In the genomic region with DNA sequence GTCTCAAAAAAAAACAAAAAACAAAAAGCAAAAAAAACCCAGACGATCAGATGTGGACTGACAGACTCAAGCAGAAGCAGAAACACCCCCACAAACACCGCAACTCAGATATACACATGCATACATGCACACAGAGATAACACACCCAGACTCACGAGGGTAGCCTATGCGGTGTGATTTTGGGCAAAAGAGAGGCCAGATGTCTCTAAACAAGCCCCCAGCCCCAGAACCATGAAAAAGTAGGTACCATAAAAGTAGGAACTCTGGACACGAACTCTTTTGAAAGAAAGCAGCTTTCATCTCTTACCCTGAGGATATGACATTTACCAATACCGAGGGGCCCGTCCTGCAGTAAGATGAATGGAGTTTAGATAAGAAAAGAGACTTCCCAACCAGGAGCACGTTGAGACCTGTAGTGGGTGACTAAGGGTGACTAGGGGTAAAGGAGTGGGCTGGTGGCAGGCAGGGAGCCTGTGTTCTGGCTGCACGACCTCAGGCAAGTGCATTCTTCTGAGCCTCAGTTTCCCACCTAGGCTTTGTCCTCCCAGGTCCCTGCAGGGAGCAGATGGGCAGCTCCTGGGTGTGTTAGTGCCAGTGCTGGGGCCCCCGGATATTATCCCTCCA, we compare ENCODE assay signal across 12 cellular contexts. TPM values are rescaled to one million over a fixed set of nuclear protein-coding genes. Genes with fewer than 3 reads are reported as not detected.
DNase-seq lines count a peak whose midpoint lies in the region; ATAC-seq and TF ChIP-seq lines count a peak whose summit lies in the region.
"Had no signal": no experiment of that assay in that cellular context is flagged by ENCODE, and none has a peak within 500 bp of the region (broad histone marks: within the 10 kb centered on the region; RNA-seq: fewer than 3 reads in every experiment).

No MANE protein-coding gene starts in this region.

- TF ChIP-seq POLR2A in breast epithelium (IDR thresholded peaks at IDR 0.05): no peak
- TF ChIP-seq POLR2A in tibial nerve (IDR thresholded peaks at IDR 0.05): no peak

- no peak for TF ChIP-seq EP300 in SK-N-SH (IDR thresholded peaks at IDR 0.05; ENCODE audit: borderline replicate concordance in 1 of 2, low read depth in 1 of 2, low read length in 1 of 2)
- TF ChIP-seq EP300 in tibial nerve (IDR thresholded peaks at IDR 0.05): no peak

- POLR2A ChIA-PET in SK-N-SH (lab: Yijun Ruan, JAX): no interaction called here

- H3K36me3 ChIP-seq in SK-N-SH (replicated peaks in 1 of 2; ENCODE audit: control insufficient read depth in 1 of 2, insufficient read depth in 2 of 2, low read length in 1 of 2): no peaks in the 10 kb centered on the region
- no peaks in the 10 kb centered on the region for H3K36me3 ChIP-seq in breast epithelium
- no peaks in the 10 kb centered on the region for H3K36me3 ChIP-seq in tibial nerve
- no peaks in the 10 kb centered on the region for H3K36me3 ChIP-seq in brain microvascular endothelial cell (replicated peaks)
- no peaks in the 10 kb centered on the region for H3K36me3 ChIP-seq in MG63

- no peaks in the 10 kb centered on the region for H3K27me3 ChIP-seq in SK-N-SH (ENCODE audit: insufficient read depth)
- no peaks in the 10 kb centered on the region for H3K27me3 ChIP-seq in breast epithelium
- no peaks in the 10 kb centered on the region for H3K27me3 ChIP-seq in tibial nerve
- no peaks in the 10 kb centered on the region for H3K27me3 ChIP-seq in brain microvascular endothelial cell (replicated peaks)
- no peaks in the 10 kb centered on the region for H3K27me3 ChIP-seq in MG63

- no peak overlapping the region for H3K9ac ChIP-seq in SK-N-SH

- DNase-seq in SK-N-SH: no peak
- DNase-seq in breast epithelium (ENCODE audit: low spot score in 2 of 2): no peak
- peak; percentile 8 for DNase-seq in mucosa of gallbladder (ENCODE audit: low spot score)
- DNase-seq in tibial nerve (ENCODE audit: low spot score in 2 of 2): no peak
- DNase-seq in brain microvascular endothelial cell: no peak
- DNase-seq in MG63: no peak
- DNase-seq: DMS79; NCI-H524 treated with DMSO at 0.1 percent for 48 hours; stimulated activated CD4-positive, alpha-beta T cell treated with anti-CD3 and anti-CD28 coated beads, Interleukin-12 subunit alpha, Interleukin-12 subunit beta, amount 100 ng/mL, for 4 hours had no signal

- H3K27ac ChIP-seq in SK-N-SH (ENCODE audit: low read depth in 2 of 2, low read length in 1 of 2) (peak overlapping the region in 1 of 2 experiments; percentile 38; a peak in 2 of 4 replicates), breast epithelium (peak overlapping the region; percentile 93 to 94), tibial nerve (peak overlapping the region in 3 of 4 donors; percentile 79 to 85 (median 81)), brain microvascular endothelial cell (no peak overlapping the region)
- H3K27ac ChIP-seq: 22Rv1 had no signal

- H3K9me2 ChIP-seq in SK-N-SH: no peaks in the 10 kb centered on the region

- CTCF ChIA-PET in SK-N-SH (lab: Yijun Ruan, JAX): interaction anchor here (1.1 to 2.5 kb wide), 6 partner anchors 10 to 63 kb away, joined by 4 to 10 read pairs (median 4); no protein-coding TSS in a partner anchor

- no peaks in the 10 kb centered on the region for H3K79me2 ChIP-seq in SK-N-SH (ENCODE audit: insufficient read depth)

- ATAC-seq in SK-N-SH treated with all-trans-retinoic acid at 6 μM for 48 hours: no peak
- ATAC-seq in HG02884 (IDR thresholded peaks at IDR 0.05; ENCODE audit: unreplicated experiment): no peak

- H3F3A ChIP-seq in SK-N-SH (replicated peaks; ENCODE audit: insufficient read depth): peaks cover 8% of the 10 kb centered on the region

- TF ChIP-seq CTCF in SK-N-SH (IDR thresholded peaks at IDR 0.05) (no peak), breast epithelium (IDR thresholded peaks at IDR 0.05) (no peak), tibial nerve (IDR thresholded peaks at IDR 0.05) (no peak), brain microvascular endothelial cell (IDR thresholded peaks at IDR 0.05; ENCODE audit: low read depth, low read length, missing control alignments) (no peak)

- in situ Hi-C loops in brain microvascular endothelial cell (cut with HindIII; ENCODE audit: low pct_ligation_motif_present, low sequenced_read_pairs): no loop called here

- H3K9me3 ChIP-seq in SK-N-SH: no peaks in the 10 kb centered on the region
- H3K9me3 ChIP-seq in breast epithelium: no peaks in the 10 kb centered on the region
- no peaks in the 10 kb centered on the region for H3K9me3 ChIP-seq in tibial nerve
- H3K9me3 ChIP-seq in MG63: no peaks in the 10 kb centered on the region

- 59% methylated on average over 9 of the region's 10 CpGs for WGBS in SK-N-SH (ENCODE audit: low lambda C conversion rate)
- WGBS in tibial nerve, 2 donors: 39 to 41% methylated on average over 10 of the region's 10 CpGs

- intact Hi-C loops in breast epithelium (cut with DNase I; ENCODE audit: low total_unique reads): no loop called here

- H3K4me1 ChIP-seq in SK-N-SH (ENCODE audit: control insufficient read depth in 1 of 2, insufficient read depth in 2 of 2, low read depth in 1 of 2, low read length in 1 of 2) (peaks cover 14 to 17% of the 10 kb centered on the region in 2 experiments; a peak in 3 of 4 replicates), breast epithelium (peaks cover 10 to 27% of the 10 kb centered on the region in 2 donors), tibial nerve (peaks cover 0 to 56% (median 32%) of the 10 kb centered on the region in 4 donors)

- no peak overlapping the region for H2AFZ ChIP-seq in SK-N-SH (ENCODE audit: low read depth)

- H4K20me1 ChIP-seq in SK-N-SH (ENCODE audit: insufficient read depth): no peaks in the 10 kb centered on the region

- no peak overlapping the region for H3K4me3 ChIP-seq in SK-N-SH (ENCODE audit: low read depth in 2 of 2, low read length in 1 of 2)
- H3K4me3 ChIP-seq in breast epithelium: peak overlapping the region in 1 of 3 donors; percentile 4
- no peak overlapping the region for H3K4me3 ChIP-seq in tibial nerve
- no peak overlapping the region for H3K4me3 ChIP-seq in brain microvascular endothelial cell (ENCODE audit: low read depth, low read length)
- H3K4me3 ChIP-seq in MG63: no peak overlapping the region

- H3K4me2 ChIP-seq in SK-N-SH: peak overlapping the region; percentile 51; the same call in 1 of the 2 replicates

- TF ChIP-seq RAD21 in SK-N-SH (IDR thresholded peaks at IDR 0.05; ENCODE audit: low read length): no peak

TF ChIP-seq in SK-N-SH, 30 proteins besides CTCF, POLR2A, EP300 and RAD21 (continues in another document):
- TF ChIP-seq, protein P1, sequence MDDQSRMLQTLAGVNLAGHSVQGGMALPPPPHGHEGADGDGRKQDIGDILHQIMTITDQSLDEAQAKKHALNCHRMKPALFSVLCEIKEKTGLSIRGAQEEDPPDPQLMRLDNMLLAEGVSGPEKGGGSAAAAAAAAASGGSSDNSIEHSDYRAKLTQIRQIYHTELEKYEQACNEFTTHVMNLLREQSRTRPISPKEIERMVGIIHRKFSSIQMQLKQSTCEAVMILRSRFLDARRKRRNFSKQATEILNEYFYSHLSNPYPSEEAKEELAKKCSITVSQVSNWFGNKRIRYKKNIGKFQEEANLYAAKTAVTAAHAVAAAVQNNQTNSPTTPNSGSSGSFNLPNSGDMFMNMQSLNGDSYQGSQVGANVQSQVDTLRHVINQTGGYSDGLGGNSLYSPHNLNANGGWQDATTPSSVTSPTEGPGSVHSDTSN (IDR thresholded peaks at IDR 0.05): no peak
- TF ChIP-seq TAF1 (IDR thresholded peaks at IDR 0.05; ENCODE audit: borderline replicate concordance, low read depth, low read length): no peak
- TF ChIP-seq SIN3A (IDR thresholded peaks at IDR 0.05; ENCODE audit: borderline replicate concordance, low read depth, low read length): no peak
- TF ChIP-seq JUND (IDR thresholded peaks at IDR 0.05): no peak

TF ChIP-seq in SK-N-SH treated with all-trans-retinoic acid at 6 μM for 48 hours, 23 proteins besides CTCF, POLR2A, EP300 and RAD21 (continues in another document):
- TF ChIP-seq GLIS3 (CRISPR knock-in tag; IDR thresholded peaks at IDR 0.05) (no peak), ZNF8 (CRISPR knock-in tag; IDR thresholded peaks at IDR 0.05) (no peak), ZC3H10 (CRISPR knock-in tag; IDR thresholded peaks at IDR 0.05) (no peak)
- TF ChIP-seq, protein P2, sequence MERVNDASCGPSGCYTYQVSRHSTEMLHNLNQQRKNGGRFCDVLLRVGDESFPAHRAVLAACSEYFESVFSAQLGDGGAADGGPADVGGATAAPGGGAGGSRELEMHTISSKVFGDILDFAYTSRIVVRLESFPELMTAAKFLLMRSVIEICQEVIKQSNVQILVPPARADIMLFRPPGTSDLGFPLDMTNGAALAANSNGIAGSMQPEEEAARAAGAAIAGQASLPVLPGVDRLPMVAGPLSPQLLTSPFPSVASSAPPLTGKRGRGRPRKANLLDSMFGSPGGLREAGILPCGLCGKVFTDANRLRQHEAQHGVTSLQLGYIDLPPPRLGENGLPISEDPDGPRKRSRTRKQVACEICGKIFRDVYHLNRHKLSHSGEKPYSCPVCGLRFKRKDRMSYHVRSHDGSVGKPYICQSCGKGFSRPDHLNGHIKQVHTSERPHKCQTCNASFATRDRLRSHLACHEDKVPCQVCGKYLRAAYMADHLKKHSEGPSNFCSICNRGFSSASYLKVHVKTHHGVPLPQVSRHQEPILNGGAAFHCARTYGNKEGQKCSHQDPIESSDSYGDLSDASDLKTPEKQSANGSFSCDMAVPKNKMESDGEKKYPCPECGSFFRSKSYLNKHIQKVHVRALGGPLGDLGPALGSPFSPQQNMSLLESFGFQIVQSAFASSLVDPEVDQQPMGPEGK (CRISPR knock-in tag; IDR thresholded peaks at IDR 0.05; ENCODE audit: borderline replicate concordance): no peak

RNA-seq across cellular contexts. Expression of a gene that starts 1.5 kb away (rescaled TPM):
- 0.23 TPM in 1 of 2 replicates, not detected in the other for polyA plus RNA-seq in SK-N-SH (2012; rRNA removed)
- polyA plus RNA-seq in SK-N-SH (2012; cell fraction: cytosol; rRNA removed): 0.01 and 0.03 TPM in 2 replicates
- polyA plus RNA-seq in SK-N-SH (2012; cell fraction: nucleus; rRNA removed): 0.07 and 0.10 TPM in 2 replicates
- total RNA-seq in breast epithelium: 100 to 1,000 TPM in 2 of 3 donors, 10 to 100 TPM in 1; 85.9 to 187 (median 144) TPM
- total RNA-seq in mucosa of gallbladder: 169 TPM
- total RNA-seq in tibial nerve: 100 to 1,000 TPM in 3 of 4 donors, 10 to 100 TPM in 1; 97.3 to 227 (median 198) TPM
- 1.1 TPM in 1 of 2 replicates, not detected in the other for total RNA-seq in MG63 (2014; rRNA removed; shearing (Covaris generic); ENCODE audit: low replicate concordance)

RNA-seq across cellular contexts. Expression of a gene that starts 42.6 kb away (rescaled TPM):
- 0.03 TPM in 1 of 2 replicates, not detected in the other for polyA plus RNA-seq in SK-N-SH (2012; rRNA removed)
- 0.05 TPM in 1 of 2 replicates, not detected in the other for polyA plus RNA-seq in SK-N-SH (2012; cell fraction: cytosol; rRNA removed)
- polyA plus RNA-seq in SK-N-SH (2012; cell fraction: nucleus; rRNA removed): 0.06 TPM in 1 of 2 replicates, not detected in the other
- total RNA-seq in breast epithelium (not detected), mucosa of gallbladder (not detected), tibial nerve (1 to 10 TPM in 1 of 4 donors, under 1 TPM in 1, not detected in 2; 0.21 to 2.5 TPM)
- total RNA-seq in MG63 (2014; rRNA removed; shearing (Covaris generic); ENCODE audit: low replicate concordance): not detected in 2 replicates

Comparison
In these comparisons a context has a peak if more than half of its experiments do, and no peak if none do; other contexts are left out.
1. RNA of a gene that starts 1.5 kb away (total RNA-seq): 97.3 to 227 TPM in tibial nerve, 169 TPM in mucosa of gallbladder (single experiment) and 85.9 to 187 TPM in breast epithelium; 1.1 TPM in MG63; every median in the first group is over 10 times any median in the second.